In genomic region chr19:8322638-8322997, GRCh38 we compare ENCODE assay signal across 1 cellular context.
TF ChIP-seq lines count a peak whose summit lies in the region.

No MANE protein-coding gene starts in this region.

TF ChIP-seq in HepG2, 621 proteins besides CTCF, POLR2A, EP300 and RAD21:
- no peak for TF ChIP-seq ZNF766 (CRISPR knock-in tag; IDR thresholded peaks at IDR 0.05; ENCODE audit: borderline replicate concordance)
- TF ChIP-seq RBFOX2 (IDR thresholded peaks at IDR 0.05; ENCODE audit: low read depth, low read length): 0 out of 2 replicates have a peak, but pooled peaks have one; percentile 34
- 0 out of 2 replicates have a peak, but pooled peaks have one; percentile 28 for TF ChIP-seq SSRP1 (CRISPR knock-in tag; IDR thresholded peaks at IDR 0.05)
- TF ChIP-seq REL (CRISPR knock-in tag; conservative IDR thresholded peaks at IDR 0.05): 0 out of 2 replicates have a peak, but pooled peaks have one; percentile 2
- TF ChIP-seq KDM3A (CRISPR knock-in tag; IDR thresholded peaks at IDR 0.05; ENCODE audit: low read depth): no peak
- TF ChIP-seq ZNF280B (CRISPR knock-in tag; IDR thresholded peaks at IDR 0.05; ENCODE audit: borderline replicate concordance): no peak
